Comparison of ENCODE assay signal across 9 cellular contexts in the genomic region with DNA sequence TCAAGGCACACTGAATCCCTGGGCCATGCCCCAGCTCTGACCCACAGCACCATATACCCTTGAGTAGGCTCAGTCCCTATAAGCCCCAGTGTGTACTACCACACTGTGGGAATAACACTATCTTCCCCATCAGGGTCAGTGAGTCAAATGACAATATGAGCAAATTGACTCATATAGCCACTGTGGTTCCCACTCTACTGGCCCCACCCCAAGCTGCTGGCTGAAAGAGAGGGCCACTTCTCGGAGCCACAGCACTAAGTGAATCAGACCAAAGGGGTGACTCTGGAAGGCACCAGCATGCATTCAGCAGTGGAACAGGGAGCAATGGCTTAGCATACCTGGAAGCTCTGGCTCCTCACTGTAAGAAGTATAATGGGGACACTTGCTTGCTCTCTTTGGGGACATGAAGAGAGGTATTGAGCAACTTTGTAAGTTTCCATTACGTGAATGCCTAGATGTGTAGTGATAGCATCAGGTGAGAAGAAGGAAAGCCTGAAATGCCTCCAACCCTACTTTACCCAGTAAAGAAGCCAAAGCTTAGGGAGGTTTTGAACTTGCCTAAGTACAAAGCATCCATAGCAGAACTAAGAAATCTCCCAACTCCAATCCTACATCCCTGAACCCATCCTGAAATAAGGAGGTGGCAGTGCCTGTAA. TPM values are rescaled to one million over a fixed set of nuclear protein-coding genes. Genes with fewer than 3 reads are reported as not detected.
A peak's percentile ranks its signal among the peaks of the same experiment; 100 is the strongest.
DNase-seq lines count a peak whose midpoint lies in the region; ATAC-seq and TF ChIP-seq lines count a peak whose summit lies in the region.
"Had no signal": no experiment of that assay in that cellular context is flagged by ENCODE, and none has a peak within 500 bp of the region (broad histone marks: within the 10 kb centered on the region; RNA-seq: fewer than 3 reads in every experiment).

No MANE protein-coding gene starts in this region.

- DNase-seq in AG04450 (ENCODE audit: low read depth, low spot score) (no peak), non-pigmented ciliary epithelial cell (ENCODE audit: low read depth) (peak; percentile 41), GM19238 (ENCODE audit: insufficient read length, low spot score) (no peak), GM03348 (ENCODE audit: low spot score) (no peak), NCI-H1092 treated with DMSO at 0.1 percent for 48 hours (lab: John Stamatoyannopoulos, UW) (no peak)
- DNase-seq in central memory CD8-positive, alpha-beta T cell (ENCODE audit: low spot score in 2 of 2) = no peak

- TF ChIP-seq CTCF in AG04450 (IDR thresholded peaks at IDR 0.05; ENCODE audit: low read depth, low read length) = no peak

- ATAC-seq in GM19455 (IDR thresholded peaks at IDR 0.05; ENCODE audit: unreplicated experiment) (peak; percentile 88), HG03565 (IDR thresholded peaks at IDR 0.05; ENCODE audit: unreplicated experiment) (peak; percentile 86)
- no peak for ATAC-seq in central memory CD8-positive, alpha-beta T cell (replicated peaks; ENCODE audit: extremely low read depth, poor library complexity, severe bottlenecking)

- H3K9me3 ChIP-seq in AG04450 (ENCODE audit: control insufficient read depth, insufficient read depth, low read length) = no peaks in the 10 kb centered on the region

- peak overlapping the region; percentile 53 for H3K27ac Mint-ChIP-seq in central memory CD8-positive, alpha-beta T cell (ENCODE audit: low read depth)
- H3K27ac Mint-ChIP-seq: activated naive CD4-positive, alpha-beta T cell treated with anti-CD3 and anti-CD28 coated beads, Interleukin-2, amount 50 U/mL, for 24 hours had no signal

- peaks cover 42% of the 10 kb centered on the region for H3K4me1 Mint-ChIP-seq in central memory CD8-positive, alpha-beta T cell

- no peak overlapping the region for H3K4me3 ChIP-seq in AG04450 (ENCODE audit: low read depth, low read length)

- H3K9me3 Mint-ChIP-seq in central memory CD8-positive, alpha-beta T cell = no peaks in the 10 kb centered on the region
- H3K9me3 Mint-ChIP-seq: activated naive CD4-positive, alpha-beta T cell treated with anti-CD3 and anti-CD28 coated beads, Interleukin-2, amount 50 U/mL, for 24 hours had no signal

- H3K27me3 ChIP-seq in AG04450 (ENCODE audit: control insufficient read depth, insufficient read depth, low read length) = no peaks in the 10 kb centered on the region

- H3K36me3 Mint-ChIP-seq in central memory CD8-positive, alpha-beta T cell (ENCODE audit: insufficient read depth) = peaks cover 14% of the 10 kb centered on the region

- no peaks in the 10 kb centered on the region for H3K27me3 Mint-ChIP-seq in central memory CD8-positive, alpha-beta T cell
- H3K27me3 Mint-ChIP-seq: activated naive CD4-positive, alpha-beta T cell treated with anti-CD3 and anti-CD28 coated beads, Interleukin-2, amount 50 U/mL, for 24 hours had no signal

- POLR2A ChIA-PET in AG04450 (lab: Yijun Ruan, JAX) = no interaction called here

- H3K27ac ChIP-seq in AG04450 (ENCODE audit: low read depth, low read length) = peak overlapping the region; percentile 87

- CTCF ChIA-PET in AG04450 (lab: Charles Lee) = interaction anchor here (0.7 kb wide), 1 partner anchor 20 kb away, joined by 3 read pairs; no protein-coding TSS in a partner anchor

- no peak overlapping the region for H3K4me3 Mint-ChIP-seq in central memory CD8-positive, alpha-beta T cell
- H3K4me3 Mint-ChIP-seq: activated naive CD4-positive, alpha-beta T cell treated with anti-CD3 and anti-CD28 coated beads, Interleukin-2, amount 50 U/mL, for 24 hours had no signal

RNA-seq across cellular contexts. Expression of a gene that starts 13.5 kb away (rescaled TPM):
- polyA plus RNA-seq in AG04450 (2011; rRNA removed) = 1,182 and 1,226 TPM in 2 replicates
- 475 and 515 TPM in 2 replicates for polyA minus RNA-seq in AG04450 (2011; rRNA and poly(A)+ RNA removed)

RNA-seq across cellular contexts. Expression of a gene that starts 22.1 kb away (rescaled TPM):
- polyA plus RNA-seq in AG04450 (2011; rRNA removed) = not detected in 2 replicates
- not detected in 2 replicates for polyA minus RNA-seq in AG04450 (2011; rRNA and poly(A)+ RNA removed)

RNA-seq across cellular contexts. Expression of a gene that starts 51.6 kb away (rescaled TPM):
- 33.3 and 43.4 TPM in 2 replicates for polyA plus RNA-seq in AG04450 (2011; rRNA removed)
- 19.1 and 38.4 TPM in 2 replicates for polyA minus RNA-seq in AG04450 (2011; rRNA and poly(A)+ RNA removed)
